ENCODE assay signal across 26 cellular contexts in genomic region chr5:110056580-110057114, GRCh38.
"Had no signal": no experiment of that assay in that cellular context is flagged by ENCODE, and none has a peak within 500 bp of the region (broad histone marks: within the 10 kb centered on the region; RNA-seq: fewer than 3 reads in every experiment).

No MANE protein-coding gene starts in this region.

- DNase-seq: activated CD4-positive, alpha-beta memory T cell treated with anti-CD3 and anti-CD28 coated beads for 36 hours; activated CD4-positive, alpha-beta T cell treated with anti-CD3 and anti-CD28 coated beads, Interleukin-2, amount 10 ng/mL, durations not matched to agents 7 days and 5 days; activated CD4-positive, CD25-positive, alpha-beta regulatory T cell; activated CD8-positive, alpha-beta memory T cell treated with anti-CD3 and anti-CD28 coated beads for 24 hours; activated gamma-delta T cell treated with Interleukin-2 at 50 U/mL for 16 hours; activated naive CD4-positive, alpha-beta T cell treated with anti-CD3 and anti-CD28 coated beads, Interleukin-2, amount 10 ng/mL, durations not matched to agents 7 days and 5 days; activated naive CD8-positive, alpha-beta T cell treated with anti-CD3 and anti-CD28 coated beads for 36 hours; activated T-cell treated with anti-CD3 and anti-CD28 coated beads for 4 hours; activated T-cell treated with anti-CD3 and anti-CD28 coated beads, Interleukin-2, amount 50 U/mL, for 48 hours; brain microvascular endothelial cell; Karpas-422; MM.1S; NCI-H1105; NCI-H1436; NCI-H187; NCI-H2227 treated with DMSO at 0.1 percent for 48 hours; NCI-H526; NCI-H774; Peyer's patch; Right ventricle myocardium superior; SJCRH30; SK-N-SH; T-helper 9 cell had no signal

- H3K9ac ChIP-seq: SK-N-SH had no signal

- H3K4me2 ChIP-seq: SK-N-SH had no signal

- ATAC-seq: activated T-helper 17 cell treated with anti-CD3 and anti-CD28 coated beads, Interleukin-2, amount 50 U/mL, for 72 hours had no signal

- H3K9me3 Mint-ChIP-seq: activated CD4-positive, alpha-beta memory T cell treated with anti-CD3 and anti-CD28 coated beads for 36 hours; activated CD4-positive, alpha-beta T cell treated with anti-CD3 and anti-CD28 coated beads, Interleukin-2, amount 10 ng/mL, durations not matched to agents 7 days and 5 days; activated naive CD4-positive, alpha-beta T cell treated with anti-CD3 and anti-CD28 coated beads, Interleukin-2, amount 10 ng/mL, durations not matched to agents 7 days and 5 days; activated T-helper 17 cell treated with anti-CD3 and anti-CD28 coated beads, Interleukin-2, amount 50 U/mL, for 72 hours had no signal

- H3K27me3 ChIP-seq: brain microvascular endothelial cell, Peyer's patch, SJCRH30 had no signal

- H3K4me3 Mint-ChIP-seq: activated CD4-positive, alpha-beta memory T cell treated with anti-CD3 and anti-CD28 coated beads for 36 hours; activated CD4-positive, alpha-beta T cell treated with anti-CD3 and anti-CD28 coated beads, Interleukin-2, amount 10 ng/mL, durations not matched to agents 7 days and 5 days; activated naive CD4-positive, alpha-beta T cell treated with anti-CD3 and anti-CD28 coated beads, Interleukin-2, amount 10 ng/mL, durations not matched to agents 7 days and 5 days; activated naive CD8-positive, alpha-beta T cell treated with anti-CD3 and anti-CD28 coated beads for 36 hours; activated T-helper 17 cell treated with anti-CD3 and anti-CD28 coated beads, Interleukin-2, amount 50 U/mL, for 72 hours had no signal

- H3K27me3 Mint-ChIP-seq: activated CD4-positive, alpha-beta memory T cell treated with anti-CD3 and anti-CD28 coated beads for 36 hours; activated CD4-positive, alpha-beta T cell treated with anti-CD3 and anti-CD28 coated beads, Interleukin-2, amount 10 ng/mL, durations not matched to agents 7 days and 5 days; activated naive CD4-positive, alpha-beta T cell treated with anti-CD3 and anti-CD28 coated beads, Interleukin-2, amount 10 ng/mL, durations not matched to agents 7 days and 5 days; activated T-helper 17 cell treated with anti-CD3 and anti-CD28 coated beads, Interleukin-2, amount 50 U/mL, for 72 hours had no signal

- H3K4me3 ChIP-seq: cardiac muscle cell, Peyer's patch, SJCRH30 had no signal

- H3K27ac ChIP-seq: brain microvascular endothelial cell, cardiac muscle cell, Peyer's patch, RWPE1, SJCRH30 had no signal

- H3K27ac Mint-ChIP-seq: activated CD4-positive, alpha-beta memory T cell treated with anti-CD3 and anti-CD28 coated beads for 36 hours; activated CD4-positive, alpha-beta T cell treated with anti-CD3 and anti-CD28 coated beads, Interleukin-2, amount 10 ng/mL, durations not matched to agents 7 days and 5 days; activated naive CD4-positive, alpha-beta T cell treated with anti-CD3 and anti-CD28 coated beads, Interleukin-2, amount 10 ng/mL, durations not matched to agents 7 days and 5 days; activated naive CD8-positive, alpha-beta T cell treated with anti-CD3 and anti-CD28 coated beads for 36 hours; activated T-helper 17 cell treated with anti-CD3 and anti-CD28 coated beads, Interleukin-2, amount 50 U/mL, for 72 hours had no signal

- H3K9me3 ChIP-seq: Peyer's patch, SJCRH30, SK-N-SH had no signal

- H3K36me3 ChIP-seq: brain microvascular endothelial cell, cardiac muscle cell, Peyer's patch, SJCRH30 had no signal

- H3K4me1 ChIP-seq: Peyer's patch had no signal

- H3K9me2 ChIP-seq: SK-N-SH had no signal

- H3K36me3 Mint-ChIP-seq: activated CD4-positive, alpha-beta memory T cell treated with anti-CD3 and anti-CD28 coated beads for 36 hours had no signal
